ENCODE assay signal across 2 cellular contexts in genomic region chr12:95198914-95199313, GRCh38.
A peak's percentile ranks its signal among the peaks of the same experiment; 100 is the strongest.
TF ChIP-seq lines count a peak whose summit lies in the region.

No MANE protein-coding gene starts in this region.

TF ChIP-seq in liver, 16 proteins besides CTCF, POLR2A, EP300 and RAD21:
- TF ChIP-seq EGR1 (IDR thresholded peaks at IDR 0.05; ENCODE audit: low read depth in 2 of 2) (no peak), RXRA (IDR thresholded peaks at IDR 0.05) (no peak), HNF4G (IDR thresholded peaks at IDR 0.05) (no peak), MAX (IDR thresholded peaks at IDR 0.05) (no peak), ATF3 (IDR thresholded peaks at IDR 0.05) (peak; percentile 52), NR2F2 (IDR thresholded peaks at IDR 0.05) (no peak), SP1 (IDR thresholded peaks at IDR 0.05) (peak; percentile 32), TAF1 (conservative IDR thresholded peaks at IDR 0.05) (no peak), FOXA2 (IDR thresholded peaks at IDR 0.05) (no peak), HNF4A (conservative IDR thresholded peaks at IDR 0.05) (peak; percentile 17 to 65), JUND (IDR thresholded peaks at IDR 0.05) (no peak), FOXA1 (IDR thresholded peaks at IDR 0.05) (no peak), REST (IDR thresholded peaks at IDR 0.05) (no peak)

TF ChIP-seq in HepG2, 621 proteins besides CTCF, POLR2A, EP300 and RAD21:
- TF ChIP-seq SNAI1 (CRISPR knock-in tag; IDR thresholded peaks at IDR 0.05; ENCODE audit: borderline replicate concordance) = no peak
- no peak for TF ChIP-seq KAT7 (CRISPR knock-in tag; IDR thresholded peaks at IDR 0.05; ENCODE audit: borderline replicate concordance)
- TF ChIP-seq ZKSCAN1 (IDR thresholded peaks at IDR 0.05; ENCODE audit: low read length) = no peak
- TF ChIP-seq BRD4 (CRISPR knock-in tag; IDR thresholded peaks at IDR 0.05) = no peak
- TF ChIP-seq SMC3 (IDR thresholded peaks at IDR 0.05; ENCODE audit: low read length) = no peak
- no peak for TF ChIP-seq SALL2 (CRISPR knock-in tag; IDR thresholded peaks at IDR 0.05)
- TF ChIP-seq MBD4 (IDR thresholded peaks at IDR 0.05; ENCODE audit: borderline replicate concordance, low read length) = no peak
TF ChIP-seq in HepG2: peak in this region for 0.
